In genomic region chr1:109984190-109984455, GRCh38 we compare ENCODE assay signal across 8 cellular contexts. TPM values are rescaled to one million over a fixed set of nuclear protein-coding genes. Genes with fewer than 3 reads are reported as not detected.
DNase-seq lines count a peak whose midpoint lies in the region; ATAC-seq and TF ChIP-seq lines count a peak whose summit lies in the region.

No MANE protein-coding gene starts in this region.

- peaks cover 43% of the 10 kb centered on the region for H3K4me1 Mint-ChIP-seq in activated CD8-positive, alpha-beta memory T cell treated with anti-CD3 and anti-CD28 coated beads, Interleukin-2, amount 10 ng/mL, durations not matched to agents 7 days and 5 days
- H3K4me1 Mint-ChIP-seq in activated naive CD8-positive, alpha-beta T cell (ENCODE audit: low read depth), result peaks cover 34% of the 10 kb centered on the region
- H3K4me1 Mint-ChIP-seq in type B pancreatic cell (ENCODE audit: unreplicated experiment), result peaks cover 50% of the 10 kb centered on the region

- no peak for DNase-seq in activated CD8-positive, alpha-beta memory T cell treated with anti-CD3 and anti-CD28 coated beads, Interleukin-2, amount 10 ng/mL, durations not matched to agents 7 days and 5 days
- DNase-seq in activated CD8-positive, alpha-beta memory T cell treated with anti-CD3 and anti-CD28 coated beads, Interleukin-2, amount 50 U/mL, for 4 hours, result no peak
- DNase-seq in type B pancreatic cell (ENCODE audit: extremely low spot score, unreplicated experiment) (no peak), NCI-H1048 (lab: John Stamatoyannopoulos, UW) (no peak), activated gamma-delta T cell (lab: John Stamatoyannopoulos, UW) (no peak)

- peak overlapping the region; percentile 95 for H3K27ac ChIP-seq in layer of hippocampus (ENCODE audit: low read depth, low read length)

- peak overlapping the region; percentile 98 for H3K27ac Mint-ChIP-seq in activated CD8-positive, alpha-beta memory T cell treated with anti-CD3 and anti-CD28 coated beads, Interleukin-2, amount 10 ng/mL, durations not matched to agents 7 days and 5 days
- no peak overlapping the region for H3K27ac Mint-ChIP-seq in activated naive CD8-positive, alpha-beta T cell
- peak overlapping the region; percentile 100 for H3K27ac Mint-ChIP-seq in type B pancreatic cell

- CTCF ChIA-PET in activated CD8-positive, alpha-beta memory T cell treated with anti-CD3 and anti-CD28 coated beads, Interleukin-2, amount 10 ng/mL, durations not matched to agents 7 days and 5 days (lab: Charles Lee), result interaction anchor here (0.7 to 14.5 kb wide), 70 partner anchors 9 to 558 kb away, joined by 3 to 790 read pairs (median 6); partner anchors contain the start of genes AMPD2, GNAT2, PSMA5 and STRIP1

- no peaks in the 10 kb centered on the region for H3K27me3 Mint-ChIP-seq in activated CD8-positive, alpha-beta memory T cell treated with anti-CD3 and anti-CD28 coated beads, Interleukin-2, amount 10 ng/mL, durations not matched to agents 7 days and 5 days
- no peaks in the 10 kb centered on the region for H3K27me3 Mint-ChIP-seq in activated naive CD8-positive, alpha-beta T cell
- H3K27me3 Mint-ChIP-seq in type B pancreatic cell, result no peaks in the 10 kb centered on the region

- no peak for TF ChIP-seq CTCF in type B pancreatic cell (conservative IDR thresholded peaks at IDR 0.05)

- H3K27me3 ChIP-seq in layer of hippocampus (ENCODE audit: control insufficient read depth, insufficient read depth, low read length), result no peaks in the 10 kb centered on the region

- peak overlapping the region; percentile 99 for H3K4me3 Mint-ChIP-seq in activated CD8-positive, alpha-beta memory T cell treated with anti-CD3 and anti-CD28 coated beads, Interleukin-2, amount 10 ng/mL, durations not matched to agents 7 days and 5 days
- peak overlapping the region; percentile 97 for H3K4me3 Mint-ChIP-seq in activated naive CD8-positive, alpha-beta T cell
- peak overlapping the region; percentile 98 for H3K4me3 Mint-ChIP-seq in type B pancreatic cell

- peaks cover 10% of the 10 kb centered on the region for H3K36me3 Mint-ChIP-seq in activated CD8-positive, alpha-beta memory T cell treated with anti-CD3 and anti-CD28 coated beads, Interleukin-2, amount 10 ng/mL, durations not matched to agents 7 days and 5 days
- peaks cover 7% of the 10 kb centered on the region for H3K36me3 Mint-ChIP-seq in activated naive CD8-positive, alpha-beta T cell
- peaks cover 11% of the 10 kb centered on the region for H3K36me3 Mint-ChIP-seq in type B pancreatic cell

- H3K9me3 Mint-ChIP-seq in activated CD8-positive, alpha-beta memory T cell treated with anti-CD3 and anti-CD28 coated beads, Interleukin-2, amount 10 ng/mL, durations not matched to agents 7 days and 5 days (ENCODE audit: low read depth), result no peaks in the 10 kb centered on the region
- no peaks in the 10 kb centered on the region for H3K9me3 Mint-ChIP-seq in activated naive CD8-positive, alpha-beta T cell (ENCODE audit: low read depth)
- H3K9me3 Mint-ChIP-seq in type B pancreatic cell, result no peaks in the 10 kb centered on the region

- ATAC-seq in activated CD8-positive, alpha-beta memory T cell treated with anti-CD3 and anti-CD28 coated beads, Interleukin-2, amount 10 ng/mL, durations not matched to agents 7 days and 5 days, result no peak
- no peak for ATAC-seq in HG03520 (IDR thresholded peaks at IDR 0.05; ENCODE audit: unreplicated experiment)

RNA-seq across cellular contexts. Expression of gene AHCYL1, which starts 0.4 kb away (rescaled TPM):
- total RNA-seq in activated CD8-positive, alpha-beta memory T cell treated with anti-CD3 and anti-CD28 coated beads, Interleukin-2, amount 10 ng/mL, durations not matched to agents 7 days and 5 days, result 10 to 100 TPM; 67.6 to 70.0 TPM
- total RNA-seq in type B pancreatic cell (ENCODE audit: low replicate concordance), result 87.1 and 88.1 TPM in 2 replicates

RNA-seq across cellular contexts. Expression of gene STRIP1, which starts 50.3 kb away (rescaled TPM):
- 10 to 100 TPM; 40.4 to 40.8 TPM for total RNA-seq in activated CD8-positive, alpha-beta memory T cell treated with anti-CD3 and anti-CD28 coated beads, Interleukin-2, amount 10 ng/mL, durations not matched to agents 7 days and 5 days
- total RNA-seq in type B pancreatic cell (ENCODE audit: low replicate concordance), result 46.7 and 69.2 TPM in 2 replicates
